In the genomic region with DNA sequence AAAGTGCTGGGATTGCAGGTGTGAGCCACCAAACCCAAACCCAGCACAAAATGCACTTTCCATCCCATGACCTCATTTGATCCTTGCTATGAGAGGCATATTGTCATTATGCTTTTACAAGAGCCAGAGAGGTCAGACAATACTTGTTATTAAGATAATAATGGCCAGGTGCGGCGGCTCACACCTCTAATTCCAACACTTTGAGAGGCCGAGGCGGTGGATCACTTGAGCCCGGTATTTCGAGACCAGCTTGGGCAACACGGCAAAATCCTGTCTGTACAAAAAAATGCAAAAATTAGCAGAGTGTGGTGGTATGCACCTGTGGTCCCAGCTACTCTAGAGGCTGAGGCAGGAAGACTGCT, we compare ENCODE assay signal across 18 cellular contexts. TPM values are rescaled to one million over a fixed set of nuclear protein-coding genes. Genes with fewer than 3 reads are reported as not detected.
DNase-seq lines count a peak whose midpoint lies in the region; ATAC-seq and TF ChIP-seq lines count a peak whose summit lies in the region.
"Had no signal": no experiment of that assay in that cellular context is flagged by ENCODE, and none has a peak within 500 bp of the region (broad histone marks: within the 10 kb centered on the region; RNA-seq: fewer than 3 reads in every experiment).

No MANE protein-coding gene starts in this region.

- CTCF ChIA-PET in RWPE1 (lab: Yijun Ruan, JAX) = interaction anchor here (0.6 to 2.3 kb wide), 20 partner anchors 15 to 1088 kb away, joined by 3 to 22 read pairs (median 3); no protein-coding TSS in a partner anchor
- CTCF ChIA-PET in activated CD4-positive, alpha-beta T cell treated with anti-CD3 and anti-CD28 coated beads for 36 hours (lab: Charles Lee) = interaction anchor here (0.6 to 4.8 kb wide), 23 partner anchors 8 to 182 kb away, joined by 3 to 38 read pairs (median 4); a partner anchor contains a TSS

- H3K9me3 ChIP-seq in heart right ventricle (no peaks in the 10 kb centered on the region), muscle layer of colon (ENCODE audit: low read length) (no peaks in the 10 kb centered on the region), uterus (no peaks in the 10 kb centered on the region)
- H3K9me3 ChIP-seq: SK-N-SH had no signal

- no peaks in the 10 kb centered on the region for H3K36me3 Mint-ChIP-seq in activated CD4-positive, alpha-beta T cell treated with anti-CD3 and anti-CD28 coated beads for 36 hours (ENCODE audit: low read depth)
- H3K36me3 Mint-ChIP-seq: CD8-positive, alpha-beta T cell; IgD-negative memory B cell had no signal

- H3K9me3 Mint-ChIP-seq in activated CD4-positive, alpha-beta T cell treated with anti-CD3 and anti-CD28 coated beads for 36 hours (ENCODE audit: low read depth) = no peaks in the 10 kb centered on the region
- H3K9me3 Mint-ChIP-seq: CD8-positive, alpha-beta T cell; IgD-negative memory B cell had no signal

- ATAC-seq in Right ventricle myocardium inferior (no peak), heart right ventricle (no peak)
- no peak for ATAC-seq in activated CD4-positive, alpha-beta T cell treated with anti-CD3 and anti-CD28 coated beads for 36 hours
- ATAC-seq: CD8-positive, alpha-beta T cell had no signal

- H3K27me3 ChIP-seq in heart right ventricle = no peaks in the 10 kb centered on the region
- no peaks in the 10 kb centered on the region for H3K27me3 ChIP-seq in muscle layer of colon (ENCODE audit: control insufficient read depth in 1 of 2, insufficient read depth in 2 of 2, low read length in 2 of 2)
- no peaks in the 10 kb centered on the region for H3K27me3 ChIP-seq in uterus

- H3K4me1 Mint-ChIP-seq in activated CD4-positive, alpha-beta T cell treated with anti-CD3 and anti-CD28 coated beads for 36 hours = peaks cover 19% of the 10 kb centered on the region
- H3K4me1 Mint-ChIP-seq: IgD-negative memory B cell had no signal

- no peak overlapping the region for H3K4me3 Mint-ChIP-seq in activated CD4-positive, alpha-beta T cell treated with anti-CD3 and anti-CD28 coated beads for 36 hours
- H3K4me3 Mint-ChIP-seq: CD8-positive, alpha-beta T cell; IgD-negative memory B cell had no signal

- peaks cover 0 to 15% (median 0%) of the 10 kb centered on the region in 9 donors for H3K36me3 ChIP-seq in heart right ventricle
- peaks cover 10% of the 10 kb centered on the region for H3K36me3 ChIP-seq in muscle layer of colon (ENCODE audit: insufficient read depth, low read length)
- no peaks in the 10 kb centered on the region for H3K36me3 ChIP-seq in uterus

- no peak overlapping the region for H3K9ac ChIP-seq in muscle layer of colon (ENCODE audit: low read length)
- H3K9ac ChIP-seq: SK-N-SH had no signal

- H3K27ac ChIP-seq in heart right ventricle (peak overlapping the region in 2 of 10 donors; percentile 2 to 44), RWPE1 (peak overlapping the region; percentile 23), muscle layer of colon (ENCODE audit: low read depth, low read length) (peak overlapping the region; percentile 73), uterus (peak overlapping the region; percentile 99)
- H3K27ac ChIP-seq: PC-9 had no signal

- TF ChIP-seq CTCF in heart right ventricle (IDR thresholded peaks at IDR 0.05) (no peak), RWPE1 (conservative IDR thresholded peaks at IDR 0.05; ENCODE audit: low read depth) (no peak), uterus (IDR thresholded peaks at IDR 0.05) (no peak)

- TF ChIP-seq POLR2A in uterus (IDR thresholded peaks at IDR 0.05) = no peak

- DNase-seq in Right ventricle myocardium inferior (ENCODE audit: missing footprints) (peak; percentile 55), heart right ventricle (no peak), RWPE1 (ENCODE audit: low spot score) (no peak), uterus (no peak), NCI-H2081 (lab: John Stamatoyannopoulos, UW) (no peak), pons (ENCODE audit: low spot score) (no peak)
- no peak for DNase-seq in activated CD4-positive, alpha-beta T cell treated with anti-CD3 and anti-CD28 coated beads for 36 hours
- DNase-seq: DMS153, GOT3, NCI-H226, SIG-M5 had no signal

- H3K4me1 ChIP-seq in heart right ventricle = peaks cover 9 to 61% (median 17%) of the 10 kb centered on the region in 9 donors
- peaks cover 25% of the 10 kb centered on the region for H3K4me1 ChIP-seq in muscle layer of colon (ENCODE audit: insufficient read depth, low read length)
- H3K4me1 ChIP-seq in uterus = no peaks in the 10 kb centered on the region

- H3K27ac Mint-ChIP-seq in activated CD4-positive, alpha-beta T cell treated with anti-CD3 and anti-CD28 coated beads for 36 hours = no peak overlapping the region
- H3K27ac Mint-ChIP-seq: CD8-positive, alpha-beta T cell; IgD-negative memory B cell had no signal

- intact Hi-C loops in Right ventricle myocardium inferior (cut with DNase I) = no loop called here
- intact Hi-C loops in heart right ventricle (cut with DNase I) = loop anchor here in 3 of 10 donors (10.0 kb wide), 1 partner anchor 170 kb away; no protein-coding TSS in a partner anchor
- intact Hi-C loops in uterus (cut with DNase I; ENCODE audit: low total_unique reads) = no loop called here
- intact Hi-C loops in activated CD4-positive, alpha-beta T cell treated with anti-CD3 and anti-CD28 coated beads for 36 hours (cut with DNase I, micrococcal nuclease) = loop anchor here (2.0 kb wide), 1 partner anchor 130 kb away; no protein-coding TSS in a partner anchor

- H3K27me3 Mint-ChIP-seq in activated CD4-positive, alpha-beta T cell treated with anti-CD3 and anti-CD28 coated beads for 36 hours = no peaks in the 10 kb centered on the region

- WGBS in heart right ventricle, 2 donors = 79 to 92% methylated on average over 7 of the region's 7 CpGs

- POLR2A ChIA-PET in RWPE1 (lab: Yijun Ruan, JAX; ENCODE audit: low non-redundant PET) = no interaction called here
- POLR2A ChIA-PET in activated CD4-positive, alpha-beta T cell treated with anti-CD3 and anti-CD28 coated beads for 36 hours (lab: Charles Lee) = interaction anchor here (0.5 kb wide), 1 partner anchor 19 kb away, joined by 5 read pairs; no protein-coding TSS in a partner anchor

- H3K4me3 ChIP-seq in heart right ventricle = no peak overlapping the region
- no peak overlapping the region for H3K4me3 ChIP-seq in muscle layer of colon (ENCODE audit: low read depth in 1 of 2, low read length in 2 of 2)
- H3K4me3 ChIP-seq in uterus = no peak overlapping the region
- H3K4me3 ChIP-seq: PC-9 had no signal

RNA-seq across cellular contexts. Expression of a gene that starts 55.9 kb away (rescaled TPM):
- total RNA-seq in Right ventricle myocardium inferior = not detected
- under 1 TPM in 2 of 10 donors, not detected in 8; 0.44 to 0.83 TPM for total RNA-seq in heart right ventricle
- polyA plus RNA-seq in heart right ventricle = under 1 TPM in 1 of 2 donors, not detected in 1; 0.57 TPM
- 1 to 10 TPM in 2 of 4 donors, not detected in 2; 1.6 to 2.3 TPM for total RNA-seq in uterus
- total RNA-seq in activated CD4-positive, alpha-beta T cell treated with anti-CD3 and anti-CD28 coated beads for 36 hours = not detected
- total RNA-seq: A172; Calu3; CD8-positive, alpha-beta T cell; PC-9 had no signal
- polyA plus RNA-seq: IgD-negative memory B cell had no signal

Comparison
In these comparisons a context has a peak if more than half of its experiments do, and no peak if none do; other contexts are left out.
1. intact Hi-C loops: an anchor here in activated CD4-positive, alpha-beta T cell treated with anti-CD3 and anti-CD28 coated beads for 36 hours (2.0 kb wide); none called in Right ventricle myocardium inferior and uterus.